Comparison of ENCODE assay signal across 8 cellular contexts in the genomic region with DNA sequence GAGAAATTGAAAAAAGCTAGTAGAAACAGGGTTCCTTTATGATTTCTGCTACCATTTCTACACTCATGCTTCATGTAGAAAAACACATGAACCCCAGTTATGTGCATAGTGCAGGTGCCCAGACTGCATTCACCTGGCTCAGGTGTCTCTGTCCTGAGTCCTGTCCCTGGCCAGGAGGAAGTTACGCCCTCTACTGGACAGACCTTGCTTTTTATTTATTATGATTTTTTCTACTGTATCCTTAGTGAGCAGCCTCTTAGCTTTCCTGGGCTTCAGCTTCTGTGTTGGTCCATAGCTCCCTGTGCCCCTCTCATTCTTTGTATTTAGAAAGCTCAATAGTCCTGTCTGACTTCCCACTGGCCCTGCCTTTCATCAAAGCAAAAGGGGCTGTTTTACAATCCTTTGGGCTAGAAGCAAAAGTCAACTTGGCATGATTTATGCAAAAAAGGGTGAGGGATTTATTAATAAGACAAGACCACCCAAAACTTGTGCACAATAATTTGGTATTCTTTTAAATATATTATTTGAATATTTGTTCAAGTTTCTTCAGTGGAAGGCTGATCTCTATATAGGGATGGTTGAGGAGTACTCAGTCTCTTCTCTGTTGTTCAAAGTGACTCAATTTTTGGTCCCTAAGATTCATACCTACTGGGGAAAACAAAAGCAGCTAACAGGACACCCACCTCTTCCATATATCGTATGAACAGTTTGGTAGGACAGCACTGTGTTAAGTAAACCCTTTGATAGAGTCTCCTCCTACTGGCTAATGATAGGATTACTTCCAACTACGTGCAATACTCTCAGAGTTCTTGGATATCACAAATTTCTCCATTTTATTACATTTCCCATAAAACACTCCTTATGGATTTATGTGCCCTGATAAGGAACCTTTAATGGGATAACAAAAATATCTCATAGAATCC.
DNase-seq lines count a peak whose midpoint lies in the region; ATAC-seq and TF ChIP-seq lines count a peak whose summit lies in the region.

No MANE protein-coding gene starts in this region.

- H3K4me1 ChIP-seq in OCI-LY1 (ENCODE audit: insufficient read depth, low read length, severe bottlenecking), result no peaks in the 10 kb centered on the region

- H3K36me3 ChIP-seq in OCI-LY1 (ENCODE audit: insufficient read depth, low read length), result no peaks in the 10 kb centered on the region

- H3F3A ChIP-seq in OCI-LY1 (ENCODE audit: insufficient read depth, low read length), result no peaks in the 10 kb centered on the region

- peak; percentile 39 for TF ChIP-seq CTCF in OCI-LY1 (IDR thresholded peaks at IDR 0.05; ENCODE audit: low read length)
- TF ChIP-seq CTCF in fibroblast of mammary gland (conservative IDR thresholded peaks at IDR 0.05; ENCODE audit: control insufficient read depth, insufficient read depth, low read depth, low read length), result peak; percentile 64

- no peaks in the 10 kb centered on the region for H3K9me3 ChIP-seq in OCI-LY1 (ENCODE audit: low read length)

- peak; percentile 71 for ATAC-seq in GM19351 (IDR thresholded peaks at IDR 0.05; ENCODE audit: unreplicated experiment)
- ATAC-seq in GM19467 (IDR thresholded peaks at IDR 0.05; ENCODE audit: unreplicated experiment), result no peak

- no peaks in the 10 kb centered on the region for H3K27me3 ChIP-seq in OCI-LY1 (ENCODE audit: insufficient read depth, low read length)

- H3K9ac ChIP-seq in OCI-LY1 (ENCODE audit: low read length), result no peak overlapping the region

- H4K20me1 ChIP-seq in OCI-LY1 (ENCODE audit: insufficient read depth, low read length), result no peaks in the 10 kb centered on the region

- no peak overlapping the region for H3K4me2 ChIP-seq in OCI-LY1 (ENCODE audit: low read length)

- H3K27ac ChIP-seq in OCI-LY1 (ENCODE audit: low read depth, low read length, poor library complexity, severe bottlenecking), result no peak overlapping the region

- no peak overlapping the region for H3K4me3 ChIP-seq in OCI-LY1 (ENCODE audit: low read depth, low read length, poor library complexity, severe bottlenecking)
- no peak overlapping the region for H3K4me3 ChIP-seq in fibroblast of mammary gland (ENCODE audit: control insufficient read depth, low read depth, low read length)

- peak; percentile 27 for DNase-seq in A172 (ENCODE audit: low spot score)
- DNase-seq in fibroblast of mammary gland (ENCODE audit: low read depth), result peak; percentile 64
- DNase-seq in putamen (ENCODE audit: low spot score), result peak; percentile 3
- DNase-seq in stimulated activated CD8-positive, alpha-beta memory T cell treated with anti-CD3 and anti-CD28 coated beads, Interleukin-4, amount 100 ng/mL, for 48 hours, result no peak
- no peak for DNase-seq in NK-92 (lab: John Stamatoyannopoulos, UW; ENCODE audit: unreplicated experiment)

- H3K79me2 ChIP-seq in OCI-LY1 (ENCODE audit: insufficient read depth, low read length), result no peaks in the 10 kb centered on the region

- no peaks in the 10 kb centered on the region for H3K9me2 ChIP-seq in OCI-LY1 (ENCODE audit: low read depth, low read length)

- no peak overlapping the region for H2AFZ ChIP-seq in OCI-LY1 (ENCODE audit: low read length)

Comparison
In these comparisons a context has a peak if more than half of its experiments do, and no peak if none do; other contexts are left out.
1. DNase-seq: peak in A172 (single experiment), fibroblast of mammary gland (single experiment) and putamen (single experiment); none in stimulated activated CD8-positive, alpha-beta memory T cell treated with anti-CD3 and anti-CD28 coated beads, Interleukin-4, amount 100 ng/mL, for 48 hours (single experiment) and NK-92 (single experiment).